In genomic region chr4:39658756-39659155, GRCh38 we compare ENCODE assay signal across 13 cellular contexts. TPM values are rescaled to one million over a fixed set of nuclear protein-coding genes. Genes with fewer than 3 reads are reported as not detected.
DNase-seq lines count a peak whose midpoint lies in the region; ATAC-seq and TF ChIP-seq lines count a peak whose summit lies in the region.
"Had no signal": no experiment of that assay in that cellular context is flagged by ENCODE, and none has a peak within 500 bp of the region (broad histone marks: within the 10 kb centered on the region; RNA-seq: fewer than 3 reads in every experiment).

No MANE protein-coding gene starts in this region.

- no peaks in the 10 kb centered on the region for H3K4me1 ChIP-seq in SJCRH30
- H3K4me1 ChIP-seq: right atrium auricular region had no signal

- TF ChIP-seq CTCF in GM10248 (IDR thresholded peaks at IDR 0.05; ENCODE audit: control extremely low read depth, extremely low read depth, low read depth, missing control alignments), result peak; percentile 8
- TF ChIP-seq CTCF in osteocyte (IDR thresholded peaks at IDR 0.05), result peak; percentile 57
- TF ChIP-seq CTCF in omental fat pad (IDR thresholded peaks at IDR 0.05), result no peak

- no peaks in the 10 kb centered on the region for H3K36me3 ChIP-seq in SJCRH30
- H3K36me3 ChIP-seq: right atrium auricular region had no signal

- CTCF ChIA-PET in GM10248 (lab: Yijun Ruan, JAX), result interaction anchor here (0.7 to 1.5 kb wide), 2 partner anchors 38 to 190 kb away, joined by 3 to 5 read pairs; no protein-coding TSS in a partner anchor

- H3K9me3 ChIP-seq in SJCRH30 (replicated peaks), result 0 out of 2 replicates have a peak, but pooled peaks cover 3% of the 10 kb centered on the region
- H3K9me3 ChIP-seq: right atrium auricular region had no signal

- H3K27me3 ChIP-seq in SJCRH30, result no peaks in the 10 kb centered on the region
- H3K27me3 ChIP-seq: right atrium auricular region had no signal

- no peak overlapping the region for H3K27ac Mint-ChIP-seq in osteocyte (ENCODE audit: unreplicated experiment)
- no peak overlapping the region for H3K27ac Mint-ChIP-seq in activated naive CD8-positive, alpha-beta T cell treated with anti-CD3 and anti-CD28 coated beads, Interleukin-2, amount 50 U/mL, for 24 hours
- H3K27ac Mint-ChIP-seq: activated CD4-positive, alpha-beta memory T cell treated with anti-CD3 and anti-CD28 coated beads for 36 hours; T-helper 2 cell treated with Interferon-gamma antibody and Interleukin-4, amounts not matched to agents 5 μg/mL and 100 μg/mL, for 36 hours had no signal

- DNase-seq in GM10248 (ENCODE audit: extremely low spot score) (no peak), OCI-M1 (lab: John Stamatoyannopoulos, UW) (peak; percentile 19), dermis blood vessel endothelial cell (peak; percentile 3), osteocyte (ENCODE audit: extremely low spot score, unreplicated experiment) (no peak), omental fat pad (ENCODE audit: low spot score) (no peak), SJCRH30 (no peak)
- no peak for DNase-seq in activated CD4-positive, CD25-positive, alpha-beta regulatory T cell (lab: John Stamatoyannopoulos, UW)
- no peak for DNase-seq in activated naive CD8-positive, alpha-beta T cell treated with anti-CD3 and anti-CD28 coated beads, Interleukin-2, amount 50 U/mL, for 24 hours
- DNase-seq: activated CD4-positive, alpha-beta memory T cell treated with anti-CD3 and anti-CD28 coated beads for 36 hours; central memory CD4-positive, alpha-beta T cell; immature natural killer cell had no signal

- no peak overlapping the region for H3K27ac ChIP-seq in SJCRH30
- H3K27ac ChIP-seq: right atrium auricular region had no signal

- POLR2A ChIA-PET in GM10248 (lab: Yijun Ruan, JAX), result no interaction called here

- peaks cover 3% of the 10 kb centered on the region for H3K4me1 Mint-ChIP-seq in osteocyte (ENCODE audit: unreplicated experiment)
- peaks cover 6% of the 10 kb centered on the region for H3K4me1 Mint-ChIP-seq in activated naive CD8-positive, alpha-beta T cell treated with anti-CD3 and anti-CD28 coated beads, Interleukin-2, amount 50 U/mL, for 24 hours
- H3K4me1 Mint-ChIP-seq: immature natural killer cell had no signal

- no peaks in the 10 kb centered on the region for H3K27me3 Mint-ChIP-seq in osteocyte (ENCODE audit: unreplicated experiment)
- no peaks in the 10 kb centered on the region for H3K27me3 Mint-ChIP-seq in activated naive CD8-positive, alpha-beta T cell treated with anti-CD3 and anti-CD28 coated beads, Interleukin-2, amount 50 U/mL, for 24 hours
- H3K27me3 Mint-ChIP-seq: activated CD4-positive, alpha-beta memory T cell treated with anti-CD3 and anti-CD28 coated beads for 36 hours had no signal

- no peaks in the 10 kb centered on the region for H3K36me3 Mint-ChIP-seq in osteocyte (ENCODE audit: unreplicated experiment)
- H3K36me3 Mint-ChIP-seq in activated naive CD8-positive, alpha-beta T cell treated with anti-CD3 and anti-CD28 coated beads, Interleukin-2, amount 50 U/mL, for 24 hours (ENCODE audit: low read depth), result no peaks in the 10 kb centered on the region
- H3K36me3 Mint-ChIP-seq: activated CD4-positive, alpha-beta memory T cell treated with anti-CD3 and anti-CD28 coated beads for 36 hours; immature natural killer cell had no signal

- H3K4me3 ChIP-seq in SJCRH30, result no peak overlapping the region
- H3K4me3 ChIP-seq: right atrium auricular region had no signal

- H3K4me3 Mint-ChIP-seq in osteocyte (ENCODE audit: unreplicated experiment), result no peak overlapping the region
- no peak overlapping the region for H3K4me3 Mint-ChIP-seq in activated naive CD8-positive, alpha-beta T cell treated with anti-CD3 and anti-CD28 coated beads, Interleukin-2, amount 50 U/mL, for 24 hours
- H3K4me3 Mint-ChIP-seq: activated CD4-positive, alpha-beta memory T cell treated with anti-CD3 and anti-CD28 coated beads for 36 hours; immature natural killer cell; T-helper 2 cell treated with Interferon-gamma antibody and Interleukin-4, amounts not matched to agents 5 μg/mL and 100 μg/mL, for 36 hours had no signal

- no peak for ATAC-seq in activated naive CD8-positive, alpha-beta T cell treated with anti-CD3 and anti-CD28 coated beads, Interleukin-2, amount 50 U/mL, for 24 hours
- ATAC-seq in omental fat pad (ENCODE audit: low FRiP score), result no peak

- H3K9me3 Mint-ChIP-seq in osteocyte (ENCODE audit: unreplicated experiment), result no peaks in the 10 kb centered on the region
- no peaks in the 10 kb centered on the region for H3K9me3 Mint-ChIP-seq in activated naive CD8-positive, alpha-beta T cell treated with anti-CD3 and anti-CD28 coated beads, Interleukin-2, amount 50 U/mL, for 24 hours
- H3K9me3 Mint-ChIP-seq: activated CD4-positive, alpha-beta memory T cell treated with anti-CD3 and anti-CD28 coated beads for 36 hours; immature natural killer cell; T-helper 2 cell treated with Interferon-gamma antibody and Interleukin-4, amounts not matched to agents 5 μg/mL and 100 μg/mL, for 36 hours had no signal

RNA-seq across cellular contexts. Expression of gene SMIM14, which starts 20.1 kb away (rescaled TPM):
- total RNA-seq in dermis blood vessel endothelial cell (20.9 and 21.7 TPM in 2 replicates), osteocyte (67.1 and 73.5 TPM in 2 replicates), omental fat pad (10 to 100 TPM; 24.6 to 69.4 (median 35.2) TPM)
- 1.3 and 2.6 TPM in 2 replicates for total RNA-seq in SJCRH30 (2014; rRNA removed; shearing (Covaris generic))

RNA-seq across cellular contexts. Expression of gene UBE2K, which starts 39.2 kb away (rescaled TPM):
- total RNA-seq in dermis blood vessel endothelial cell (16.0 and 31.6 TPM in 2 replicates), osteocyte (70.3 and 77.3 TPM in 2 replicates), omental fat pad (10 to 100 TPM; 19.7 to 33.3 (median 25.8) TPM)
- total RNA-seq in SJCRH30 (2014; rRNA removed; shearing (Covaris generic)), result 50.4 and 57.9 TPM in 2 replicates

Comparison
In these comparisons a context has a peak if more than half of its experiments do, and no peak if none do; other contexts are left out.
1. DNase-seq: peak in OCI-M1 (single experiment) and dermis blood vessel endothelial cell (single experiment); none in GM10248 (single experiment), osteocyte (single experiment), activated CD4-positive, CD25-positive, alpha-beta regulatory T cell (0 of 4), activated naive CD8-positive, alpha-beta T cell treated with anti-CD3 and anti-CD28 coated beads, Interleukin-2, amount 50 U/mL, for 24 hours (single experiment), omental fat pad (single experiment) and SJCRH30 (0 of 2).
2. CTCF ChIP-seq: peak in GM10248 (single experiment) and osteocyte (single experiment); none in omental fat pad (0 of 3).